In genomic region chr15:35519536-35520149, GRCh38 we compare ENCODE assay signal across 8 cellular contexts. TPM values are rescaled to one million over a fixed set of nuclear protein-coding genes. Genes with fewer than 3 reads are reported as not detected.
A peak's percentile ranks its signal among the peaks of the same experiment; 100 is the strongest.
DNase-seq lines count a peak whose midpoint lies in the region; ATAC-seq, FAIRE-seq and TF ChIP-seq lines count a peak whose summit lies in the region.

No MANE protein-coding gene starts in this region.

- TF ChIP-seq POLR2A in endothelial cell of umbilical vein (IDR thresholded peaks at IDR 0.05; ENCODE audit: low read depth, low read length): no peak

- peak; percentile 70 for TF ChIP-seq CTCF in BE2C (IDR thresholded peaks at IDR 0.05; ENCODE audit: low read depth, low read length)
- TF ChIP-seq CTCF in endothelial cell of umbilical vein (IDR thresholded peaks at IDR 0.05; ENCODE audit: extremely low read depth in 1 of 2, insufficient read depth in 1 of 2, low read depth in 1 of 2, low read length in 2 of 2): peak; percentile 38 to 39
- peak; percentile 62 to 76 (median 73) for TF ChIP-seq CTCF in nephron (IDR thresholded peaks at IDR 0.05; ENCODE audit: unreplicated experiment in 3 of 3)

- dilution Hi-C loops in endothelial cell of umbilical vein (cut with MboI; ENCODE audit: extremely low pct_ligation_motif_present, low sequenced_read_pairs): no loop called here

- POLR2A ChIA-PET in endothelial cell of umbilical vein (lab: Charles Lee): no interaction called here

- H3K4me2 ChIP-seq in endothelial cell of umbilical vein (ENCODE audit: insufficient read depth, low read length): no peak overlapping the region

- no peaks in the 10 kb centered on the region for H3K9me3 Mint-ChIP-seq in nephron

- CTCF ChIA-PET in endothelial cell of umbilical vein (lab: Charles Lee): interaction anchor here (0.7 to 5.0 kb wide), 20 partner anchors 22 to 1614 kb away, joined by 3 to 37 read pairs (median 4); no protein-coding TSS in a partner anchor

- H3K9me1 ChIP-seq in endothelial cell of umbilical vein (replicated peaks; ENCODE audit: control insufficient read depth, extremely low read depth, insufficient read depth, low read length): no peaks in the 10 kb centered on the region

- H3K79me2 ChIP-seq in endothelial cell of umbilical vein (ENCODE audit: control insufficient read depth, insufficient read depth, low read length): no peaks in the 10 kb centered on the region

- no TSS peak for BruUV-seq in endothelial cell of umbilical vein (replicated peaks; lab: Mats Ljungman, UMichigan)

- no peak overlapping the region for H2AFZ ChIP-seq in endothelial cell of umbilical vein (ENCODE audit: low read depth, low read length)

- no peaks in the 10 kb centered on the region for H4K20me1 ChIP-seq in endothelial cell of umbilical vein (replicated peaks; ENCODE audit: control insufficient read depth, extremely low read depth, insufficient read depth, low read length)

- peak overlapping the region; percentile 46 to 88 (median 72) for H3K27ac Mint-ChIP-seq in nephron

- H3K4me3 ChIP-seq in BE2C (ENCODE audit: low read depth, low read length): no peak overlapping the region
- H3K4me3 ChIP-seq in endothelial cell of umbilical vein (replicated peaks in 1 of 3; ENCODE audit: insufficient read depth in 1 of 3, low read depth in 1 of 3, low read length in 3 of 3): no peak overlapping the region

- H3K27ac ChIP-seq in endothelial cell of umbilical vein (ENCODE audit: insufficient read depth, low read depth, low read length): no peak overlapping the region

- no peak overlapping the region for H3K9ac ChIP-seq in endothelial cell of umbilical vein (replicated peaks; ENCODE audit: extremely low read depth, insufficient read depth, low read length)

- no peaks in the 10 kb centered on the region for H3K36me3 Mint-ChIP-seq in nephron (ENCODE audit: low read depth)

- ATAC-seq in GM18868 (IDR thresholded peaks at IDR 0.05; ENCODE audit: unreplicated experiment) (peak; percentile 84), GM21367 (IDR thresholded peaks at IDR 0.05; ENCODE audit: unreplicated experiment) (no peak), HG03571 (IDR thresholded peaks at IDR 0.05; ENCODE audit: unreplicated experiment) (no peak)

- peaks cover 7% of the 10 kb centered on the region for H3K4me1 Mint-ChIP-seq in nephron

- H3K4me1 ChIP-seq in BE2C (peaks cover 10% of the 10 kb centered on the region), endothelial cell of umbilical vein (ENCODE audit: control insufficient read depth, extremely low read depth, insufficient read depth, low read length) (peaks cover 18% of the 10 kb centered on the region)

- FAIRE-seq in endothelial cell of umbilical vein (lab: Jason Lieb, UNC): no peak

- H3K27me3 Mint-ChIP-seq in nephron (ENCODE audit: low read depth): no peaks in the 10 kb centered on the region

- H3K9me3 ChIP-seq in BE2C (no peaks in the 10 kb centered on the region), endothelial cell of umbilical vein (replicated peaks; ENCODE audit: control insufficient read depth, insufficient read depth, low read length) (no peaks in the 10 kb centered on the region)

- H3K4me3 Mint-ChIP-seq in nephron: no peak overlapping the region

- H3K27me3 ChIP-seq in BE2C: no peaks in the 10 kb centered on the region
- H3K27me3 ChIP-seq in endothelial cell of umbilical vein (ENCODE audit: control insufficient read depth in 2 of 2, insufficient read depth in 2 of 2, low read length in 2 of 2): no peaks in the 10 kb centered on the region

- DNase-seq in BE2C: no peak
- DNase-seq in HT-29 (ENCODE audit: low spot score): peak; percentile 74
- peak; percentile 80 for DNase-seq in OCI-M1 (lab: John Stamatoyannopoulos, UW)
- peak; percentile 77 for DNase-seq in endothelial cell of umbilical vein (ENCODE audit: low read depth, low spot score)

- H3K36me3 ChIP-seq in BE2C (no peaks in the 10 kb centered on the region), endothelial cell of umbilical vein (ENCODE audit: control insufficient read depth in 2 of 2, extremely low read depth in 1 of 2, insufficient read depth in 2 of 2, low read length in 2 of 2) (no peaks in the 10 kb centered on the region)

- intact Hi-C loops in endothelial cell of umbilical vein (cut with micrococcal nuclease): loop anchor here (1.0 to 5.0 kb wide), 8 partner anchors 231 to 1614 kb away; no protein-coding TSS in a partner anchor

TF ChIP-seq in endothelial cell of umbilical vein, 7 proteins besides CTCF, POLR2A, EP300 and RAD21:
- TF ChIP-seq EZH2 (IDR thresholded peaks at IDR 0.05; ENCODE audit: borderline replicate concordance, low read depth, low read length, severe bottlenecking): no peak
- TF ChIP-seq POLR2AphosphoS5 (IDR thresholded peaks at IDR 0.05; ENCODE audit: insufficient read depth, low read depth, low read length): no peak
- TF ChIP-seq, protein P1, sequence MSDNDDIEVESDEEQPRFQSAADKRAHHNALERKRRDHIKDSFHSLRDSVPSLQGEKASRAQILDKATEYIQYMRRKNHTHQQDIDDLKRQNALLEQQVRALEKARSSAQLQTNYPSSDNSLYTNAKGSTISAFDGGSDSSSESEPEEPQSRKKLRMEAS (IDR thresholded peaks at IDR 0.05; ENCODE audit: insufficient read depth, insufficient read length): no peak
- no peak for TF ChIP-seq JUN (IDR thresholded peaks at IDR 0.05; ENCODE audit: borderline replicate concordance, insufficient read depth, insufficient read length, low read depth)
- no peak for TF ChIP-seq GATA2 (IDR thresholded peaks at IDR 0.05; ENCODE audit: insufficient read depth, insufficient read length, low read depth, low read length)
- no peak for TF ChIP-seq FOS (IDR thresholded peaks at IDR 0.05; ENCODE audit: borderline replicate concordance, insufficient read depth, low read length)

RNA-seq across cellular contexts. Expression of gene DPH6, which starts 26.3 kb away (rescaled TPM):
- 17.8 TPM for polyA plus RNA-seq in BE2C (2012; ENCODE audit: insufficient read depth, insufficient read length, low read depth)
- 9.3 and 27.3 TPM in 2 replicates for total RNA-seq in HT-29 (2014; rRNA removed; shearing (Covaris generic))
- total RNA-seq in endothelial cell of umbilical vein: 10.1 and 12.4 TPM in 2 replicates
- polyA plus RNA-seq in endothelial cell of umbilical vein: 4.6 and 6.0 TPM in 2 replicates
- polyA plus RNA-seq in endothelial cell of umbilical vein (2011; cell fraction: cytosol; rRNA removed): 6.4 and 7.7 TPM in 2 replicates
- 12.3 and 16.5 TPM in 2 replicates for polyA plus RNA-seq in endothelial cell of umbilical vein (2011; cell fraction: nucleus; rRNA removed)
- polyA plus RNA-seq in endothelial cell of umbilical vein (2012): 9.3 and 15.7 TPM in 2 replicates
- 13.6 and 26.3 TPM in 2 replicates for polyA minus RNA-seq in endothelial cell of umbilical vein
- 7.9 TPM for polyA minus RNA-seq in endothelial cell of umbilical vein (2011; cell fraction: cytosol; rRNA and poly(A)+ RNA removed)
- 48.8 and 56.1 TPM in 2 replicates for polyA minus RNA-seq in endothelial cell of umbilical vein (2011; cell fraction: nucleus; rRNA and poly(A)+ RNA removed)
